In the genomic region with DNA sequence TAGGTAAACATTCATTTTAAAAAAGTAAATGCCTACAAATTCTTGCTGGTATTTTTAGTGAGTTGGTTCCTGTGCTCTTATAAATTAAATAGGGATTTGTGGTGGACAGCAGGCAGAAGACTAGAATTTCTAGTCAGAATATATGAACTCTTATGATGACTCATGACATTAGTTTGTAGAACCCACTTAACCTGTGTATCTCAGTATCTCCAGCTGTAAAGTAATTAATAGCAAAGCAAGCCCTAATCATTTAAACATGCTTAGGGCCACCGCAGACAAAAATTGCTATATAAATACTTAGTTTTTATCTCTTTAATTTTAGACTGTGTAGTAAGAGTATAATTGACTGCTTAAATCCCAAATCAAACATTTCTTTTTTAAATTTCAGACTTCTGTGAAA, we compare ENCODE assay signal across 17 cellular contexts. TPM values are rescaled to one million over a fixed set of nuclear protein-coding genes. Genes with fewer than 3 reads are reported as not detected.
DNase-seq lines count a peak whose midpoint lies in the region; ATAC-seq and TF ChIP-seq lines count a peak whose summit lies in the region.
"Had no signal": no experiment of that assay in that cellular context is flagged by ENCODE, and none has a peak within 500 bp of the region (broad histone marks: within the 10 kb centered on the region; RNA-seq: fewer than 3 reads in every experiment).

No MANE protein-coding gene starts in this region.

- H3K9me2 ChIP-seq in Karpas-422 (replicated peaks; ENCODE audit: insufficient read depth, low read length), result no peaks in the 10 kb centered on the region

- H2AFZ ChIP-seq in Karpas-422 (ENCODE audit: low read length), result no peak overlapping the region

- H4K20me1 ChIP-seq in Karpas-422 (ENCODE audit: insufficient read depth, low read depth, low read length), result no peaks in the 10 kb centered on the region

- TF ChIP-seq CTCF in Calu3 (IDR thresholded peaks at IDR 0.05; ENCODE audit: unreplicated experiment), result no peak
- no peak for TF ChIP-seq CTCF in brain (conservative IDR thresholded peaks at IDR 0.05)
- TF ChIP-seq CTCF in neural crest cell (conservative IDR thresholded peaks at IDR 0.05), result no peak

- H3K4me1 ChIP-seq in Karpas-422 (ENCODE audit: low read length), result peaks cover 15% of the 10 kb centered on the region

- H3K4me3 Mint-ChIP-seq in Calu3 (ENCODE audit: low read depth, unreplicated experiment), result peak overlapping the region; percentile 90
- H3K4me3 Mint-ChIP-seq in brain, result peak overlapping the region; percentile 37 to 97 (median 92)
- H3K4me3 Mint-ChIP-seq in neural crest cell, result peak overlapping the region; percentile 72

- H3K79me2 ChIP-seq in Karpas-422 (ENCODE audit: low read length), result peaks cover 69% of the 10 kb centered on the region

- CTCF ChIA-PET in Calu3 (lab: Charles Lee), result interaction anchor here (0.9 to 1.2 kb wide), 4 partner anchors 12 to 47 kb away, joined by 3 to 4 read pairs (median 4); no protein-coding TSS in a partner anchor

- DNase-seq in Calu3 (no peak), Karpas-422 (no peak), neural crest cell (ENCODE audit: low read depth, low spot score) (no peak), COLO829 (ENCODE audit: low spot score) (no peak), NCI-H524 (lab: John Stamatoyannopoulos, UW) (no peak)
- DNase-seq: activated CD4-positive, CD25-positive, alpha-beta regulatory T cell; activated gamma-delta T cell; glutamatergic neuron; NCI-H1048; right cardiac atrium; stimulated activated CD4-positive, alpha-beta T cell treated with anti-CD3 and anti-CD28 coated beads, Interleukin-1b, Interleukin-23, amount 100 ng/mL, for 48 hours; T-cell had no signal

- no peak for ATAC-seq in GM21423 (IDR thresholded peaks at IDR 0.05; ENCODE audit: unreplicated experiment)
- no peak for ATAC-seq in GM18868 (IDR thresholded peaks at IDR 0.05; ENCODE audit: unreplicated experiment)
- ATAC-seq: right cardiac atrium, T-cell had no signal

- peak overlapping the region; percentile 81 for H3K4me3 ChIP-seq in Karpas-422 (ENCODE audit: low read length)

- peak overlapping the region; percentile 81 for H3K4me2 ChIP-seq in Karpas-422 (ENCODE audit: low read depth, low read length, poor library complexity, severe bottlenecking)

- H3K36me3 Mint-ChIP-seq in Calu3 (ENCODE audit: insufficient read depth, unreplicated experiment) (peaks cover 58% of the 10 kb centered on the region), brain (peaks cover 24% of the 10 kb centered on the region), neural crest cell (ENCODE audit: low read depth) (peaks cover 16% of the 10 kb centered on the region)

- H3K9ac ChIP-seq in Karpas-422 (ENCODE audit: low read length), result peak overlapping the region; percentile 84

- peak overlapping the region; percentile 30 for H3K27ac ChIP-seq in Karpas-422 (ENCODE audit: low read length)
- H3K27ac ChIP-seq: ascending aorta had no signal

- H3K27me3 Mint-ChIP-seq in Calu3 (ENCODE audit: unreplicated experiment) (no peaks in the 10 kb centered on the region), brain (peaks cover 14% of the 10 kb centered on the region), neural crest cell (ENCODE audit: low read depth) (no peaks in the 10 kb centered on the region)
- H3K27me3 Mint-ChIP-seq: IgD-negative memory B cell, T-cell had no signal

- H3K27ac Mint-ChIP-seq in Calu3 (ENCODE audit: unreplicated experiment) (peak overlapping the region; percentile 91), brain (peak overlapping the region in 2 of 5 experiments; percentile 67 to 95), neural crest cell (ENCODE audit: unreplicated experiment) (no peak overlapping the region)

- H3K36me3 ChIP-seq in Karpas-422 (ENCODE audit: insufficient read depth, low read length), result peaks cover 29% of the 10 kb centered on the region

- H3K9me3 ChIP-seq in Karpas-422 (ENCODE audit: low read length), result no peaks in the 10 kb centered on the region
- H3K9me3 ChIP-seq: ascending aorta had no signal

- no TSS peak for BruUV-seq in Calu3 (replicated peaks; lab: Mats Ljungman, UMichigan)

- intact Hi-C loops in Calu3 (cut with micrococcal nuclease; ENCODE audit: unreplicated experiment), result loop anchor here (1.0 kb wide), 1 partner anchor 43 kb away; no protein-coding TSS in a partner anchor

- H3K4me1 Mint-ChIP-seq in Calu3 (ENCODE audit: low read depth, unreplicated experiment) (peaks cover 35% of the 10 kb centered on the region), brain (peaks cover 40% of the 10 kb centered on the region), neural crest cell (peaks cover 38% of the 10 kb centered on the region)

- no peaks in the 10 kb centered on the region for H3K27me3 ChIP-seq in Karpas-422 (ENCODE audit: low read length)
- H3K27me3 ChIP-seq: ascending aorta had no signal

- H3K9me3 Mint-ChIP-seq in Calu3 (ENCODE audit: low read depth, unreplicated experiment), result no peaks in the 10 kb centered on the region
- H3K9me3 Mint-ChIP-seq in brain, result no peaks in the 10 kb centered on the region
- peaks cover 2% of the 10 kb centered on the region for H3K9me3 Mint-ChIP-seq in neural crest cell
- H3K9me3 Mint-ChIP-seq: IgD-negative memory B cell, T-cell had no signal

RNA-seq across cellular contexts. Expression of a gene that starts 2.4 kb away (rescaled TPM):
- total RNA-seq in Calu3 (2022) (83.2 and 89.2 TPM in 2 replicates), neural crest cell (30.9 and 32.1 TPM in 2 replicates)
- 52.9 and 83.0 TPM in 2 replicates for total RNA-seq in Karpas-422 (2014; rRNA removed; shearing (Covaris generic); ENCODE audit: low replicate concordance)
- 3.8 TPM for polyA plus RNA-seq in brain (ENCODE audit: insufficient read depth, low read depth, low replicate concordance)
